Comparison of ENCODE assay signal across 8 cellular contexts in genomic region chr15:88243895-88244787, GRCh38.
DNase-seq lines count a peak whose midpoint lies in the region; ATAC-seq, FAIRE-seq and TF ChIP-seq lines count a peak whose summit lies in the region.

No MANE protein-coding gene starts in this region.

- peaks cover 18% of the 10 kb centered on the region for H3K27me3 ChIP-seq in WERI-Rb-1 (ENCODE audit: insufficient read depth, low read depth, severe bottlenecking)

- DNase-seq in AG20443 (ENCODE audit: low spot score) (peak; percentile 55), HS-27A (ENCODE audit: low read depth) (peak; percentile 34), WERI-Rb-1 (peak; percentile 50), inferior parietal cortex (ENCODE audit: extremely low spot score) (peak; percentile 67), urothelium cell line (ENCODE audit: low spot score) (peak; percentile 60), NCI-H1930 (lab: John Stamatoyannopoulos, UW) (no peak)

- no peak for ATAC-seq in GM19023 (IDR thresholded peaks at IDR 0.05; ENCODE audit: unreplicated experiment)

- peak; percentile 84 for FAIRE-seq in urothelium cell line (lab: Jason Lieb, UNC)

- no peak overlapping the region for H3K4me3 ChIP-seq in WERI-Rb-1 (ENCODE audit: low read depth, low read length)

- TF ChIP-seq CTCF in GM12874 (IDR thresholded peaks at IDR 0.05; ENCODE audit: insufficient read depth, low read depth, low read length), result peak; percentile 79
- peak; percentile 83 for TF ChIP-seq CTCF in WERI-Rb-1 (IDR thresholded peaks at IDR 0.05; ENCODE audit: low read depth, low read length)

- no peak overlapping the region for H3K27ac ChIP-seq in WERI-Rb-1

- H3K36me3 ChIP-seq in WERI-Rb-1, result no peaks in the 10 kb centered on the region

- H3K9me3 ChIP-seq in WERI-Rb-1 (ENCODE audit: severe bottlenecking), result no peaks in the 10 kb centered on the region

Comparison
In these comparisons a context has a peak if more than half of its experiments do, and no peak if none do; other contexts are left out.
1. DNase-seq: peak in AG20443 (single experiment), HS-27A (single experiment), WERI-Rb-1 (single experiment), inferior parietal cortex (single experiment) and urothelium cell line (single experiment); none in NCI-H1930 (0 of 2).